Comparison of ENCODE assay signal across 8 cellular contexts in genomic region chr5:80407735-80408474, GRCh38. TPM values are rescaled to one million over a fixed set of nuclear protein-coding genes. Genes with fewer than 3 reads are reported as not detected.
DNase-seq lines count a peak whose midpoint lies in the region; ATAC-seq and TF ChIP-seq lines count a peak whose summit lies in the region.

Gene ZFYVE16, plus strand, starts transcription at chr5:80408064. Its CDS starts 26,084 bp downstream, at chr5:80434148.

- peaks cover 29% of the 10 kb centered on the region for H3K4me1 Mint-ChIP-seq in activated T-cell treated with anti-CD3 and anti-CD28 coated beads, Interleukin-2, amount 50 U/mL, for 24 hours (ENCODE audit: low read depth)

- peak within 1 kb of the TSS; percentile 94 for H3K4me2 ChIP-seq in PC-3 (ENCODE audit: low read length)

- H3K4me3 Mint-ChIP-seq in activated T-cell treated with anti-CD3 and anti-CD28 coated beads, Interleukin-2, amount 50 U/mL, for 24 hours, result peak within 1 kb of the TSS; percentile 87

- peaks cover 7% of the 10 kb centered on the region; the same call in 1 of the 2 replicates for H3K4me1 ChIP-seq in PC-3 (ENCODE audit: insufficient read depth, low read length)
- H3K4me1 ChIP-seq in mucosa of rectum (ENCODE audit: control insufficient read depth in 2 of 2, insufficient read depth in 2 of 2, low read length in 2 of 2), result peaks cover 6 to 18% of the 10 kb centered on the region in 2 donors

- peaks cover 35% of the 10 kb centered on the region for H3K79me2 ChIP-seq in PC-3 (ENCODE audit: low read length)

- TF ChIP-seq POLR2A in erythroblast (IDR thresholded peaks at IDR 0.05; ENCODE audit: low read length), result peak; percentile 94

- H4K20me1 ChIP-seq in PC-3 (ENCODE audit: low read length), result 0 out of 2 replicates have a peak, but pooled peaks cover 7% of the 10 kb centered on the region

- CTCF ChIA-PET in PC-3 (lab: Charles Lee), result interaction anchor here (0.6 to 0.9 kb wide), 2 partner anchors 11 to 61 kb away, joined by 3 read pairs; no protein-coding TSS in a partner anchor

- POLR2A ChIA-PET in PC-3 (lab: Charles Lee; ENCODE audit: unreplicated experiment), result interaction anchor here (0.6 kb wide), 2 partner anchors 17 to 895 kb away, joined by 3 read pairs; no protein-coding TSS in a partner anchor

- no peaks in the 10 kb centered on the region for H3K36me3 ChIP-seq in PC-3 (ENCODE audit: low read depth, low read length)
- no peaks in the 10 kb centered on the region for H3K36me3 ChIP-seq in mucosa of rectum (ENCODE audit: control insufficient read depth in 2 of 2, insufficient read depth in 2 of 2, low read length in 2 of 2)

- H3K27me3 ChIP-seq in PC-3 (ENCODE audit: low read length) (no peaks in the 10 kb centered on the region), mucosa of rectum (ENCODE audit: control insufficient read depth in 2 of 2, insufficient read depth in 2 of 2, low read length in 2 of 2) (no peaks in the 10 kb centered on the region)

- peak within 1 kb of the TSS; percentile 88 for H3K9ac ChIP-seq in PC-3 (ENCODE audit: low read length)
- peak within 1 kb of the TSS; percentile 90 to 97 for H3K9ac ChIP-seq in mucosa of rectum (ENCODE audit: low read depth in 1 of 2, low read length in 2 of 2)

- no peaks in the 10 kb centered on the region for H3K9me3 Mint-ChIP-seq in activated T-cell treated with anti-CD3 and anti-CD28 coated beads, Interleukin-2, amount 50 U/mL, for 24 hours

- H2AFZ ChIP-seq in PC-3 (ENCODE audit: low read length), result peak within 1 kb of the TSS; percentile 94

- H3K27ac ChIP-seq in PC-3 (ENCODE audit: low read length) (peak within 1 kb of the TSS; percentile 87), mucosa of rectum (ENCODE audit: low read depth in 2 of 2, low read length in 2 of 2) (peak within 1 kb of the TSS; percentile 98 to 99)

- peaks cover 17% of the 10 kb centered on the region for H3K36me3 Mint-ChIP-seq in activated T-cell treated with anti-CD3 and anti-CD28 coated beads, Interleukin-2, amount 50 U/mL, for 24 hours (ENCODE audit: low read depth)

- H3K9me3 ChIP-seq in PC-3 (ENCODE audit: low read length), result no peaks in the 10 kb centered on the region
- no peaks in the 10 kb centered on the region for H3K9me3 ChIP-seq in mucosa of rectum (ENCODE audit: control insufficient read depth in 2 of 2, low read length in 2 of 2)

- DNase-seq in DMS153 (lab: John Stamatoyannopoulos, UW) (peak; percentile 81), PC-3 (peak; percentile 95), erythroblast (lab: John Stamatoyannopoulos, UW) (peak; percentile 95 to 98)
- peak; percentile 92 for DNase-seq in Jurkat, Clone E6-1 (ENCODE audit: low read depth, low spot score)
- DNase-seq in activated T-cell treated with anti-CD3 and anti-CD28 coated beads, Interleukin-2, amount 50 U/mL, for 24 hours, result peak; percentile 97
- DNase-seq in stimulated activated CD8-positive, alpha-beta memory T cell treated with anti-CD3 and anti-CD28 coated beads, Interleukin-4, amount 100 ng/mL, for 48 hours, result peak; percentile 97

- ATAC-seq in GM21619 (IDR thresholded peaks at IDR 0.05; ENCODE audit: unreplicated experiment) (peak; percentile 79), PC-3 (peak; percentile 84)

- no peaks in the 10 kb centered on the region for H3K9me2 ChIP-seq in PC-3 (replicated peaks; ENCODE audit: low read length)

- peak within 1 kb of the TSS; percentile 83 for H3K4me3 ChIP-seq in Jurkat, Clone E6-1 (ENCODE audit: low read length)
- H3K4me3 ChIP-seq in PC-3 (ENCODE audit: low read length) (peak within 1 kb of the TSS; percentile 82), mucosa of rectum (ENCODE audit: low read length in 2 of 2) (peak within 1 kb of the TSS; percentile 91 to 96)

- peak within 1 kb of the TSS; percentile 98 for H3K27ac Mint-ChIP-seq in activated T-cell treated with anti-CD3 and anti-CD28 coated beads, Interleukin-2, amount 50 U/mL, for 24 hours

- H3K27me3 Mint-ChIP-seq in activated T-cell treated with anti-CD3 and anti-CD28 coated beads, Interleukin-2, amount 50 U/mL, for 24 hours, result no peaks in the 10 kb centered on the region

- intact Hi-C loops in PC-3 (cut with micrococcal nuclease), result loop anchor here (2.0 to 5.0 kb wide), 2 partner anchors 61 to 81 kb away; partner anchors contain the start of gene FAM151B

- 0 out of 2 replicates have a peak, but pooled peaks have one; percentile 19 for TF ChIP-seq CTCF in PC-3 (conservative IDR thresholded peaks at IDR 0.05; ENCODE audit: low read depth, low read length)

- no peaks in the 10 kb centered on the region for H3F3A ChIP-seq in PC-3 (ENCODE audit: low read length, unreplicated experiment)

- no TSS peak for BruUV-seq in PC-3 (replicated peaks; lab: Mats Ljungman, UMichigan)

RNA-seq across cellular contexts. Expression of gene ZFYVE16, which starts in this region (rescaled TPM):
- polyA plus RNA-seq in Jurkat, Clone E6-1 (2012; ENCODE audit: insufficient read depth, insufficient read length), result 24.7 TPM
- total RNA-seq in PC-3 (2014; rRNA removed), result 7.3 and 9.7 TPM in 2 replicates

Comparison
In these comparisons a context has a peak if more than half of its experiments do, and no peak if none do; other contexts are left out.
1. Peak in every context shown above with its lines: DNase-seq, ATAC-seq, H3K4me3 ChIP-seq and H3K27ac ChIP-seq.